28 cellular contexts compared by ENCODE assay signal in the genomic region with DNA sequence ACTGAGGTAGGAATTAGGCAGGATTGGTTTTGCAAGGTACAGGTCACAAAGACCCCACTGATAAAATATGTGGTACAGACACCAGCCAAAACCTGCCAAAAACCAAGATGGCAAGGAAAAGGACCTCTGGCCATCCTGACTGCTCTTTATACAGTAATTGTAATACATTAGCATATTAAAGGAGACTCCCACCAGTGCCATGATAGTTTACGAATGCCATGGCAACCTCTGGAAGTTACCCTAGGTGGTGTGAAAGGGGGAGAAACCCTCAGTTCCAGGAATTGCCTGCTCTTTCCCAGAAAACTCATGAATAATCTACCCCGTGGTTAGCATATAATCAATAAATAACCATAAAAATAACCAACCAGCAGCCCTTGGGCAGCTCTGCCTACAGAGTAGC.
"Had no signal": no experiment of that assay in that cellular context is flagged by ENCODE, and none has a peak within 500 bp of the region (broad histone marks: within the 10 kb centered on the region; RNA-seq: fewer than 3 reads in every experiment).

No MANE protein-coding gene starts in this region.

- H3K36me3 Mint-ChIP-seq: activated naive CD4-positive, alpha-beta T cell treated with anti-CD3 and anti-CD28 coated beads, Interleukin-2, amount 10 ng/mL, durations not matched to agents 7 days and 5 days; activated naive CD4-positive, alpha-beta T cell treated with anti-CD3 and anti-CD28 coated beads, Interleukin-2, amount 50 U/mL, for 72 hours; activated naive CD8-positive, alpha-beta T cell treated with anti-CD3 and anti-CD28 coated beads, Interleukin-2, amount 10 ng/mL, durations not matched to agents 7 days and 5 days; brain had no signal

- H3K4me1 Mint-ChIP-seq: activated CD4-positive, alpha-beta memory T cell treated with anti-CD3 and anti-CD28 coated beads, Interleukin-2, amount 10 ng/mL, durations not matched to agents 7 days and 5 days; activated CD4-positive, alpha-beta T cell treated with anti-CD3 and anti-CD28 coated beads, Interleukin-2, amount 10 ng/mL, durations not matched to agents 7 days and 5 days; activated naive CD4-positive, alpha-beta T cell treated with anti-CD3 and anti-CD28 coated beads, Interleukin-2, amount 10 ng/mL, durations not matched to agents 7 days and 5 days; activated naive CD8-positive, alpha-beta T cell treated with anti-CD3 and anti-CD28 coated beads, Interleukin-2, amount 10 ng/mL, durations not matched to agents 7 days and 5 days had no signal

- H3K27ac ChIP-seq: ascending aorta, breast epithelium, cardiac muscle cell, colonic mucosa, epithelial cell of prostate, gastrocnemius medialis, heart right ventricle had no signal

- H3K27ac Mint-ChIP-seq: activated CD4-positive, alpha-beta memory T cell treated with anti-CD3 and anti-CD28 coated beads, Interleukin-2, amount 10 ng/mL, durations not matched to agents 7 days and 5 days; activated CD4-positive, alpha-beta T cell treated with anti-CD3 and anti-CD28 coated beads, Interleukin-2, amount 10 ng/mL, durations not matched to agents 7 days and 5 days; activated naive CD4-positive, alpha-beta T cell treated with anti-CD3 and anti-CD28 coated beads, Interleukin-2, amount 10 ng/mL, durations not matched to agents 7 days and 5 days; activated naive CD4-positive, alpha-beta T cell treated with anti-CD3 and anti-CD28 coated beads, Interleukin-2, amount 50 U/mL, for 72 hours; activated naive CD8-positive, alpha-beta T cell treated with anti-CD3 and anti-CD28 coated beads, Interleukin-2, amount 10 ng/mL, durations not matched to agents 7 days and 5 days; activated T-cell treated with anti-CD3 and anti-CD28 coated beads, Interleukin-2, amount 50 U/mL, for 24 hours; activated T-cell treated with anti-CD3 and anti-CD28 coated beads, Interleukin-2, amount 50 U/mL, for 72 hours had no signal

- H3K27me3 ChIP-seq: ascending aorta, breast epithelium, cardiac muscle cell, colonic mucosa, gastrocnemius medialis, heart right ventricle had no signal

- H3K36me3 ChIP-seq: ascending aorta, breast epithelium, cardiac muscle cell, colonic mucosa, gastrocnemius medialis, heart right ventricle had no signal

- DNase-seq: activated CD4-positive, alpha-beta memory T cell treated with anti-CD3 and anti-CD28 coated beads, Interleukin-2, amount 10 ng/mL, durations not matched to agents 7 days and 5 days; activated CD4-positive, alpha-beta T cell treated with anti-CD3 and anti-CD28 coated beads for 1 hour; activated CD4-positive, alpha-beta T cell treated with anti-CD3 and anti-CD28 coated beads for 4 hours; activated CD4-positive, alpha-beta T cell treated with anti-CD3 and anti-CD28 coated beads, Interleukin-2, amount 10 ng/mL, durations not matched to agents 7 days and 5 days; activated CD4-positive, alpha-beta T cell treated with anti-CD3 and anti-CD28 coated beads, Interleukin-2, amount 50 U/mL, for 4 hours; activated CD8-positive, alpha-beta memory T cell treated with anti-CD3 and anti-CD28 coated beads, Interleukin-2, amount 50 U/mL, for 48 hours; activated gamma-delta T cell; activated naive CD4-positive, alpha-beta T cell; activated naive CD4-positive, alpha-beta T cell treated with anti-CD3 and anti-CD28 coated beads, Interleukin-2, amount 10 ng/mL, durations not matched to agents 7 days and 5 days; activated naive CD8-positive, alpha-beta T cell treated with anti-CD3 and anti-CD28 coated beads, Interleukin-2, amount 10 ng/mL, durations not matched to agents 7 days and 5 days; activated T-cell treated with anti-CD3 and anti-CD28 coated beads for 4 hours; activated T-cell treated with anti-CD3 and anti-CD28 coated beads, Interleukin-2, amount 50 U/mL, for 24 hours; activated T-cell treated with anti-CD3 and anti-CD28 coated beads, Interleukin-2, amount 50 U/mL, for 72 hours; central memory CD4-positive, alpha-beta T cell; cerebellar nuclear complex; colonic mucosa; effector CD8-positive, alpha-beta T cell; foreskin fibroblast; gastrocnemius medialis; heart right ventricle; T-helper 2 cell had no signal

- ATAC-seq: activated naive CD4-positive, alpha-beta T cell treated with anti-CD3 and anti-CD28 coated beads, Interleukin-2, amount 50 U/mL, for 72 hours; activated T-cell treated with anti-CD3 and anti-CD28 coated beads, Interleukin-2, amount 50 U/mL, for 72 hours; esophagus mucosa; gastrocnemius medialis; heart right ventricle had no signal

- H3K27me3 Mint-ChIP-seq: activated CD4-positive, alpha-beta memory T cell treated with anti-CD3 and anti-CD28 coated beads, Interleukin-2, amount 10 ng/mL, durations not matched to agents 7 days and 5 days; activated CD4-positive, alpha-beta T cell treated with anti-CD3 and anti-CD28 coated beads, Interleukin-2, amount 10 ng/mL, durations not matched to agents 7 days and 5 days; activated naive CD4-positive, alpha-beta T cell treated with anti-CD3 and anti-CD28 coated beads, Interleukin-2, amount 10 ng/mL, durations not matched to agents 7 days and 5 days; brain had no signal

- H3K4me3 ChIP-seq: ascending aorta, breast epithelium, cardiac muscle cell, colonic mucosa, gastrocnemius medialis, heart right ventricle had no signal

- H3K9me3 Mint-ChIP-seq: activated CD4-positive, alpha-beta memory T cell treated with anti-CD3 and anti-CD28 coated beads, Interleukin-2, amount 10 ng/mL, durations not matched to agents 7 days and 5 days; activated CD4-positive, alpha-beta T cell treated with anti-CD3 and anti-CD28 coated beads, Interleukin-2, amount 10 ng/mL, durations not matched to agents 7 days and 5 days; activated naive CD4-positive, alpha-beta T cell treated with anti-CD3 and anti-CD28 coated beads, Interleukin-2, amount 10 ng/mL, durations not matched to agents 7 days and 5 days; activated naive CD4-positive, alpha-beta T cell treated with anti-CD3 and anti-CD28 coated beads, Interleukin-2, amount 50 U/mL, for 72 hours; activated naive CD8-positive, alpha-beta T cell treated with anti-CD3 and anti-CD28 coated beads, Interleukin-2, amount 10 ng/mL, durations not matched to agents 7 days and 5 days; activated T-cell treated with anti-CD3 and anti-CD28 coated beads, Interleukin-2, amount 50 U/mL, for 24 hours; activated T-cell treated with anti-CD3 and anti-CD28 coated beads, Interleukin-2, amount 50 U/mL, for 72 hours had no signal

- H3K9me3 ChIP-seq: ascending aorta, breast epithelium, colonic mucosa, gastrocnemius medialis, heart right ventricle had no signal

- H3K4me1 ChIP-seq: ascending aorta, breast epithelium, colonic mucosa, gastrocnemius medialis, heart right ventricle had no signal

- H3K4me3 Mint-ChIP-seq: activated CD4-positive, alpha-beta memory T cell treated with anti-CD3 and anti-CD28 coated beads, Interleukin-2, amount 10 ng/mL, durations not matched to agents 7 days and 5 days; activated CD4-positive, alpha-beta T cell treated with anti-CD3 and anti-CD28 coated beads, Interleukin-2, amount 10 ng/mL, durations not matched to agents 7 days and 5 days; activated naive CD4-positive, alpha-beta T cell treated with anti-CD3 and anti-CD28 coated beads, Interleukin-2, amount 10 ng/mL, durations not matched to agents 7 days and 5 days; activated naive CD8-positive, alpha-beta T cell treated with anti-CD3 and anti-CD28 coated beads, Interleukin-2, amount 10 ng/mL, durations not matched to agents 7 days and 5 days; activated T-cell treated with anti-CD3 and anti-CD28 coated beads, Interleukin-2, amount 50 U/mL, for 24 hours; activated T-cell treated with anti-CD3 and anti-CD28 coated beads, Interleukin-2, amount 50 U/mL, for 72 hours had no signal
